16 cellular contexts compared by ENCODE assay signal in genomic region chr7:822692-823276, GRCh38. TPM values are rescaled to one million over a fixed set of nuclear protein-coding genes. Genes with fewer than 3 reads are reported as not detected.
DNase-seq lines count a peak whose midpoint lies in the region; ATAC-seq and TF ChIP-seq lines count a peak whose summit lies in the region.
"Had no signal": no experiment of that assay in that cellular context is flagged by ENCODE, and none has a peak within 500 bp of the region (broad histone marks: within the 10 kb centered on the region; RNA-seq: fewer than 3 reads in every experiment).

No MANE protein-coding gene starts in this region.

- BruUV-seq in MCF 10A (replicated peaks; lab: Mats Ljungman, UMichigan): no TSS peak
- no TSS peak for BruUV-seq in mammary epithelial cell (replicated peaks; lab: Mats Ljungman, UMichigan)

- H3K27ac ChIP-seq in mammary epithelial cell (ENCODE audit: insufficient read depth, low read depth, low read length) (no peak overlapping the region), esophagus muscularis mucosa (replicated peaks in 1 of 4) (peak overlapping the region; percentile 72 to 91 (median 84)), mesendoderm (ENCODE audit: low read depth, low read length) (no peak overlapping the region), aorta (ENCODE audit: low read depth in 1 of 2, low read length in 2 of 2) (peak overlapping the region; percentile 6 to 8), SJCRH30 (no peak overlapping the region)

- DNase-seq in MCF 10A (ENCODE audit: unreplicated experiment) (no peak), mammary epithelial cell (no peak), esophagus muscularis mucosa (ENCODE audit: extremely low spot score) (no peak), mesendoderm (peak; percentile 70), aorta (peak in 1 of 2 donors; percentile 15), SJCRH30 (no peak), NCI-H146 treated with DMSO at 0.1 percent for 48 hours (lab: John Stamatoyannopoulos, UW; ENCODE audit: unreplicated experiment) (no peak)
- DNase-seq: activated CD4-positive, alpha-beta memory T cell treated with anti-CD3 and anti-CD28 coated beads, Interleukin-2, amount 10 ng/mL, durations not matched to agents 7 days and 5 days; activated naive CD4-positive, alpha-beta T cell treated with anti-CD3 and anti-CD28 coated beads, Interleukin-2, amount 50 U/mL, for 16 hours; Calu3; kidney glomerular epithelial cell; NCI-H345 had no signal

- no peak overlapping the region for H3K4me3 Mint-ChIP-seq in MCF 10A (ENCODE audit: unreplicated experiment)
- H3K4me3 Mint-ChIP-seq: activated CD4-positive, alpha-beta memory T cell treated with anti-CD3 and anti-CD28 coated beads, Interleukin-2, amount 10 ng/mL, durations not matched to agents 7 days and 5 days; natural killer cell treated with Interleukin-12 subunit alpha and Interleukin-12 subunit beta and Interleukin-15 and Interleukin-18, amount 100 ng/mL, for 72 hours had no signal

- dilution Hi-C loops in mammary epithelial cell (cut with HindIII; ENCODE audit: low sequenced_read_pairs): no loop called here

- ATAC-seq in aorta (ENCODE audit: low FRiP score): no peak
- ATAC-seq in GM18909 (IDR thresholded peaks at IDR 0.05; ENCODE audit: poor library complexity, unreplicated experiment): no peak
- ATAC-seq: natural killer cell treated with Interleukin-12 subunit alpha and Interleukin-12 subunit beta and Interleukin-15 and Interleukin-18, amount 100 ng/mL, for 72 hours had no signal

- intact Hi-C loops in MCF 10A (cut with micrococcal nuclease): no loop called here
- intact Hi-C loops in mammary epithelial cell (cut with micrococcal nuclease): no loop called here
- intact Hi-C loops in esophagus muscularis mucosa (cut with DNase I): no loop called here
- intact Hi-C loops in aorta (cut with DNase I): loop anchor here in 1 of 2 donors (5.0 kb wide), 1 partner anchor 35 kb away; no protein-coding TSS in a partner anchor

- no peak for TF ChIP-seq POLR2A in esophagus muscularis mucosa (IDR thresholded peaks at IDR 0.05; ENCODE audit: low read depth)

- no peaks in the 10 kb centered on the region for H3K9me3 Mint-ChIP-seq in MCF 10A (ENCODE audit: unreplicated experiment)
- H3K9me3 Mint-ChIP-seq: activated CD4-positive, alpha-beta memory T cell treated with anti-CD3 and anti-CD28 coated beads, Interleukin-2, amount 10 ng/mL, durations not matched to agents 7 days and 5 days; natural killer cell treated with Interleukin-12 subunit alpha and Interleukin-12 subunit beta and Interleukin-15 and Interleukin-18, amount 100 ng/mL, for 72 hours had no signal

- TF ChIP-seq EP300 in esophagus muscularis mucosa (IDR thresholded peaks at IDR 0.05): no peak

- TF ChIP-seq CTCF in MCF 10A (IDR thresholded peaks at IDR 0.05; ENCODE audit: unreplicated experiment) (no peak), mammary epithelial cell (conservative IDR thresholded peaks at IDR 0.05 in 1 of 2, IDR thresholded peaks at IDR 0.05 in 1 of 2; ENCODE audit: extremely low read depth in 1 of 2, insufficient read depth in 1 of 2, low read depth in 1 of 2, low read length in 2 of 2) (peak in 1 of 2 donors; percentile 11), esophagus muscularis mucosa (IDR thresholded peaks at IDR 0.05) (no peak)

- H3K4me1 Mint-ChIP-seq in MCF 10A (ENCODE audit: insufficient read depth, unreplicated experiment): peaks cover 33% of the 10 kb centered on the region

- H3K4me1 ChIP-seq in mammary epithelial cell (ENCODE audit: insufficient read depth, low read length): peaks cover 21% of the 10 kb centered on the region
- peaks cover 85 to 98% (median 97%) of the 10 kb centered on the region in 4 donors for H3K4me1 ChIP-seq in esophagus muscularis mucosa
- H3K4me1 ChIP-seq in mesendoderm (ENCODE audit: control insufficient read depth, low read depth, low read length): peaks cover 2% of the 10 kb centered on the region
- peaks cover 0 to 7% of the 10 kb centered on the region in 2 donors for H3K4me1 ChIP-seq in aorta (ENCODE audit: control insufficient read depth in 1 of 2, insufficient read depth in 2 of 2, low read length in 2 of 2)
- H3K4me1 ChIP-seq in SJCRH30: no peaks in the 10 kb centered on the region

- peak overlapping the region; percentile 27 for H3K56ac ChIP-seq in mesendoderm (ENCODE audit: low read length)

- no peak overlapping the region for H2AFZ ChIP-seq in mammary epithelial cell (ENCODE audit: low read depth, low read length)

- H3K36me3 ChIP-seq in mammary epithelial cell (ENCODE audit: insufficient read depth, low read length): no peaks in the 10 kb centered on the region
- peaks cover 0 to 7% (median 0%) of the 10 kb centered on the region in 4 donors for H3K36me3 ChIP-seq in esophagus muscularis mucosa
- no peaks in the 10 kb centered on the region for H3K36me3 ChIP-seq in mesendoderm (ENCODE audit: control insufficient read depth, insufficient read depth, low read length)
- H3K36me3 ChIP-seq in aorta (ENCODE audit: control insufficient read depth in 1 of 2, insufficient read depth in 2 of 2, low read length in 1 of 2): no peaks in the 10 kb centered on the region
- H3K36me3 ChIP-seq in SJCRH30: peaks cover 3% of the 10 kb centered on the region; the same call in 1 of the 2 replicates
- H3K36me3 ChIP-seq: Peyer's patch had no signal

- H3K9ac ChIP-seq in mammary epithelial cell (ENCODE audit: insufficient read depth, low read length) (no peak overlapping the region), mesendoderm (ENCODE audit: low read length) (no peak overlapping the region)

- H3K9me3 ChIP-seq in mammary epithelial cell (replicated peaks; ENCODE audit: insufficient read depth, low read length) (no peaks in the 10 kb centered on the region), esophagus muscularis mucosa (no peaks in the 10 kb centered on the region), aorta (ENCODE audit: control insufficient read depth, low read length) (no peaks in the 10 kb centered on the region), SJCRH30 (replicated peaks) (no peaks in the 10 kb centered on the region)
- H3K9me3 ChIP-seq: Peyer's patch had no signal

- H3K79me1 ChIP-seq in mesendoderm (ENCODE audit: low read length): peaks cover 29% of the 10 kb centered on the region

- peaks cover 44% of the 10 kb centered on the region for H3K36me3 Mint-ChIP-seq in MCF 10A (ENCODE audit: insufficient read depth, unreplicated experiment)

- no peak overlapping the region for H4K5ac ChIP-seq in mesendoderm (ENCODE audit: low read length)

- no peak overlapping the region for H2BK120ac ChIP-seq in mesendoderm (ENCODE audit: low read depth, low read length)

- H2BK5ac ChIP-seq in mesendoderm (ENCODE audit: low read length): no peak overlapping the region

- H4K8ac ChIP-seq in mesendoderm (ENCODE audit: low read depth, low read length): no peak overlapping the region

- H3K18ac ChIP-seq in mesendoderm (ENCODE audit: low read length): no peak overlapping the region

- H3K4me2 ChIP-seq in mammary epithelial cell (ENCODE audit: insufficient read depth, low read depth, low read length) (no peak overlapping the region), mesendoderm (ENCODE audit: low read length) (no peak overlapping the region)
- H3K4me2 ChIP-seq: smooth muscle cell had no signal

- POLR2A ChIA-PET in MCF 10A (lab: Yijun Ruan, JAX): interaction anchor here (0.9 kb wide), 1 partner anchor 9 kb away, joined by 3 read pairs; no protein-coding TSS in a partner anchor

- CTCF ChIA-PET in MCF 10A (lab: Yijun Ruan, JAX) (interaction anchor here (1.2 kb wide), 1 partner anchor 13 kb away, joined by 7 read pairs; no protein-coding TSS in a partner anchor), mammary epithelial cell (lab: Charles Lee; ENCODE audit: low non-redundant PET) (no interaction called here)

- no peak overlapping the region for H3K23ac ChIP-seq in mesendoderm (ENCODE audit: low read length)

- peak overlapping the region; percentile 84 for H3K27ac Mint-ChIP-seq in MCF 10A (ENCODE audit: low read depth, unreplicated experiment)
- H3K27ac Mint-ChIP-seq: activated CD4-positive, alpha-beta memory T cell treated with anti-CD3 and anti-CD28 coated beads, Interleukin-2, amount 10 ng/mL, durations not matched to agents 7 days and 5 days; natural killer cell treated with Interleukin-12 subunit alpha and Interleukin-12 subunit beta and Interleukin-15 and Interleukin-18, amount 100 ng/mL, for 72 hours had no signal

- H3K4ac ChIP-seq in mesendoderm (ENCODE audit: low read depth, low read length): no peak overlapping the region

- no peak overlapping the region for H2BK15ac ChIP-seq in mesendoderm (replicated peaks; ENCODE audit: low read depth)

- no peaks in the 10 kb centered on the region for H3K27me3 ChIP-seq in mammary epithelial cell (ENCODE audit: insufficient read depth, low read length)
- no peaks in the 10 kb centered on the region for H3K27me3 ChIP-seq in esophagus muscularis mucosa
- no peaks in the 10 kb centered on the region for H3K27me3 ChIP-seq in mesendoderm (ENCODE audit: insufficient read depth, low read length, poor library complexity)
- no peaks in the 10 kb centered on the region for H3K27me3 ChIP-seq in aorta (ENCODE audit: control insufficient read depth in 1 of 2, insufficient read depth in 2 of 2, low read length in 1 of 2)
- no peaks in the 10 kb centered on the region for H3K27me3 ChIP-seq in SJCRH30
- H3K27me3 ChIP-seq: Peyer's patch had no signal

- 90% methylated on average over 28 of the region's 32 CpGs for WGBS in mammary epithelial cell (ENCODE audit: low coverage, missing lambda C conversion rate)
- WGBS in esophagus muscularis mucosa: 72% methylated on average over 26 of the region's 32 CpGs
- no CpG with 5 or more reads among the region's 32 CpGs for WGBS in mesendoderm (ENCODE audit: extremely low coverage, insufficient coverage, low lambda C conversion rate)
- 78 to 79% methylated on average over 32 of the region's 32 CpGs for WGBS in aorta, 2 donors

- in situ Hi-C loops in mammary epithelial cell (cut with MboI; ENCODE audit: low sequenced_read_pairs in 2 of 2): no loop called here

- H3K79me2 ChIP-seq in mammary epithelial cell (ENCODE audit: insufficient read depth, low read length) (peaks cover 97% of the 10 kb centered on the region), mesendoderm (ENCODE audit: control insufficient read depth, insufficient read depth, low read length) (peaks cover 78% of the 10 kb centered on the region)

- no peak overlapping the region for H2AK5ac ChIP-seq in mesendoderm (ENCODE audit: low read length)

- no peak overlapping the region for H3K4me3 ChIP-seq in mammary epithelial cell (replicated peaks in 1 of 3; ENCODE audit: insufficient read depth in 1 of 3, low read depth in 2 of 3, low read length in 3 of 3)
- H3K4me3 ChIP-seq in esophagus muscularis mucosa: no peak overlapping the region
- no peak overlapping the region for H3K4me3 ChIP-seq in mesendoderm (ENCODE audit: low read length)
- H3K4me3 ChIP-seq in aorta (ENCODE audit: low read length in 2 of 2): no peak overlapping the region
- no peak overlapping the region for H3K4me3 ChIP-seq in SJCRH30
- H3K4me3 ChIP-seq: Peyer's patch, smooth muscle cell had no signal

- no peaks in the 10 kb centered on the region for H3K27me3 Mint-ChIP-seq in MCF 10A (ENCODE audit: insufficient read depth, unreplicated experiment)

- H4K20me1 ChIP-seq in mammary epithelial cell (ENCODE audit: insufficient read depth, low read length): no peaks in the 10 kb centered on the region

RNA-seq across cellular contexts. Expression of gene SUN1, which starts 9.5 kb away (rescaled TPM):
- total RNA-seq in MCF 10A (2022) (126 and 132 TPM in 2 replicates), mammary epithelial cell (100 to 1,000 TPM; 135 to 191 TPM), esophagus muscularis mucosa (100 to 1,000 TPM; 132 to 149 (median 147) TPM), aorta (100 to 1,000 TPM; 200 to 236 TPM)
- polyA plus RNA-seq in mammary epithelial cell (176 TPM), aorta (100 to 1,000 TPM in 1 of 2 donors, 10 to 100 TPM in 1; 36.3 to 120 TPM)
- polyA minus RNA-seq in mammary epithelial cell: 160 TPM
- polyA plus RNA-seq in mesendoderm (2013, experiment 1 of 2): 47.7 TPM
- polyA plus RNA-seq in mesendoderm (2013, experiment 2 of 2): 47.9 TPM
- total RNA-seq in SJCRH30 (2014; rRNA removed; shearing (Covaris generic)): 62.0 and 83.3 TPM in 2 replicates

RNA-seq across cellular contexts. Expression of gene GET4, which starts 53.6 kb away (rescaled TPM):
- 32.6 and 43.9 TPM in 2 replicates for total RNA-seq in MCF 10A (2022)
- total RNA-seq in mammary epithelial cell: 10 to 100 TPM; 26.0 to 40.8 TPM
- 28.5 TPM for polyA plus RNA-seq in mammary epithelial cell
- polyA minus RNA-seq in mammary epithelial cell: 24.8 TPM
- total RNA-seq in esophagus muscularis mucosa: 10 to 100 TPM; 24.7 to 41.3 (median 35.2) TPM
- 35.9 TPM for polyA plus RNA-seq in mesendoderm (2013, experiment 1 of 2)
- 35.8 TPM for polyA plus RNA-seq in mesendoderm (2013, experiment 2 of 2)
- 10 to 100 TPM; 19.9 to 22.7 TPM for total RNA-seq in aorta
- 10 to 100 TPM; 16.5 to 58.3 TPM for polyA plus RNA-seq in aorta
- total RNA-seq in SJCRH30 (2014; rRNA removed; shearing (Covaris generic)): 21.4 and 22.0 TPM in 2 replicates

Comparison
In these comparisons a context has a peak if more than half of its experiments do, and no peak if none do; other contexts are left out.
1. H3K27ac ChIP-seq: peak in esophagus muscularis mucosa (4 of 4) and aorta (2 of 2); none in mammary epithelial cell (single experiment), mesendoderm (single experiment) and SJCRH30 (single experiment).